ENCODE assay signal across 9 cellular contexts in the genomic region with DNA sequence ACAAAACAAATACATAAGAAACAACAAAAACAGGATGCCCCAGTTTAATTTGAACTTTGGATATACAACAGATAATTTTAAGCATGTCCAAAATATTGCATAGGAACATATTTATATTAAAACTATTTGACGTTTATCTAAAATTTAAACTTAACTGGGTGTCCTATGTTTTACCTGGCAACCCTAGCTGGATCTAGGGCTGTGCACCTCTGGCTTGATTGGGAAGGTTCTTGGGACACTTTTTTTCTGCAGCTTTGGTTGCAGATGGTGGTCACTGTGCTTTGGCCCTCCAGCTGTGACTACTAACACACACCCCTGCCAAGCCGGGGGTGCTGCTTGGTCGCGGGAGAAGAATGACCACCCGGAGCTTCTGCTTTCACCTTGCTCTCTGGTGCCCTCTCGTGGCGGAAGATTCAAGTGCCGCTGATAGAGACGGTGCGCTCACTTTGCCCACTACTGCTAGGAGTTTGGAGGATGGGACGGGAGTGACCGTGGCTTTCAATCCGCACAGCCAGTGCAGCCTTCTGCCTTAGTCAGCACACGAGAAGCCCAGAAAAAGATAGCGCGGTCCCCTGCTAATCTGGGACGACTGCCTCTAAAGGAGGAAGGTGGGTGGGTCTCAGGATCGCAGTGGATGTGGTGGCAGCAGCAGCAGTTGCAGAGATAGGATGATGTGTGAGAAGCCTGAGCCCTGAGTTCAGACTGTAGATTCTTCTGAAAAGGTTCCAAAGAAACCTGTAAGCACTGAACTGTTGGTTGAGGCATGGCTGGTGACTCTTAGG. TPM values are rescaled to one million over a fixed set of nuclear protein-coding genes. Genes with fewer than 3 reads are reported as not detected.
DNase-seq lines count a peak whose midpoint lies in the region; ATAC-seq and TF ChIP-seq lines count a peak whose summit lies in the region.
"Had no signal": no experiment of that assay in that cellular context is flagged by ENCODE, and none has a peak within 500 bp of the region (broad histone marks: within the 10 kb centered on the region; RNA-seq: fewer than 3 reads in every experiment).

No MANE protein-coding gene starts in this region.

- POLR2A ChIA-PET in CD8-positive, alpha-beta memory T cell (lab: Charles Lee): no interaction called here

- peaks cover 7% of the 10 kb centered on the region for H3K4me1 ChIP-seq in CD8-positive, alpha-beta memory T cell (ENCODE audit: insufficient read depth, low read length)
- H3K4me1 ChIP-seq in mucosa of descending colon (ENCODE audit: low read depth): peaks cover 5% of the 10 kb centered on the region

- TF ChIP-seq CTCF in epithelial cell of proximal tubule (conservative IDR thresholded peaks at IDR 0.05; ENCODE audit: low read depth, low read length) (peak; percentile 93), mucosa of descending colon (IDR thresholded peaks at IDR 0.05) (peak; percentile 85)

- H3K27me3 Mint-ChIP-seq in CD8-positive, alpha-beta memory T cell: peaks cover 6 to 24% of the 10 kb centered on the region in 2 donors

- H3K36me3 Mint-ChIP-seq in CD8-positive, alpha-beta memory T cell: no peaks in the 10 kb centered on the region

- DNase-seq in CD8-positive, alpha-beta memory T cell: peak; percentile 25 to 72 (median 57)
- DNase-seq in NOMO-1 treated with DMSO at 0.1 percent for 48 hours (lab: John Stamatoyannopoulos, UW; ENCODE audit: unreplicated experiment): peak; percentile 48
- DNase-seq in activated T-cell treated with anti-CD3 and anti-CD28 coated beads for 1 hour (ENCODE audit: low read depth): peak; percentile 81
- DNase-seq in epithelial cell of proximal tubule (ENCODE audit: low read depth): no peak
- DNase-seq in mucosa of descending colon: peak; percentile 71 to 97 (median 87)
- DNase-seq in stimulated activated CD8-positive, alpha-beta memory T cell treated with anti-CD3 and anti-CD28 coated beads, Interleukin-4, amount 100 ng/mL, for 24 hours (ENCODE audit: low read depth): peak; percentile 58

- intact Hi-C loops in mucosa of descending colon (cut with DNase I, micrococcal nuclease): loop anchor here in 1 of 2 donors (2.0 kb wide), 1 partner anchor 58 kb away; no protein-coding TSS in a partner anchor

- H3K27ac Mint-ChIP-seq in CD8-positive, alpha-beta memory T cell: peak overlapping the region in 2 of 8 donors; percentile 6 to 61
- H3K27ac Mint-ChIP-seq: T-helper 1 cell treated with Interleukin-12 subunit alpha and Interleukin-12 subunit beta and Interleukin-4 antibody, amounts not matched to agents 30 μg/mL and 1 μg/mL, for 36 hours had no signal

- H3K9me3 ChIP-seq in CD8-positive, alpha-beta memory T cell (ENCODE audit: low read length): no peaks in the 10 kb centered on the region
- no peaks in the 10 kb centered on the region for H3K9me3 ChIP-seq in mucosa of descending colon

- peaks cover 5 to 6% (median 5%) of the 10 kb centered on the region in 3 donors for H3K4me1 Mint-ChIP-seq in CD8-positive, alpha-beta memory T cell

- H3K27me3 ChIP-seq in CD8-positive, alpha-beta memory T cell (ENCODE audit: insufficient read depth, low read length, poor library complexity, severe bottlenecking): peaks cover 5% of the 10 kb centered on the region

- H3K4me3 ChIP-seq in CD8-positive, alpha-beta memory T cell (ENCODE audit: low read length): no peak overlapping the region
- H3K4me3 ChIP-seq in epithelial cell of proximal tubule (ENCODE audit: low read depth, low read length): peak overlapping the region; percentile 28
- no peak overlapping the region for H3K4me3 ChIP-seq in mucosa of descending colon

- H3K36me3 ChIP-seq in CD8-positive, alpha-beta memory T cell (ENCODE audit: insufficient read depth, low read length): no peaks in the 10 kb centered on the region
- no peaks in the 10 kb centered on the region for H3K36me3 ChIP-seq in mucosa of descending colon (ENCODE audit: low read depth)

- CTCF ChIA-PET in CD8-positive, alpha-beta memory T cell (lab: Charles Lee): interaction anchor here (0.8 to 1.8 kb wide), 9 partner anchors 11 to 340 kb away, joined by 3 to 6 read pairs (median 5); no protein-coding TSS in a partner anchor

- H3K9me3 Mint-ChIP-seq in CD8-positive, alpha-beta memory T cell: no peaks in the 10 kb centered on the region
- H3K9me3 Mint-ChIP-seq: T-helper 1 cell treated with Interleukin-12 subunit alpha and Interleukin-12 subunit beta and Interleukin-4 antibody, amounts not matched to agents 30 μg/mL and 1 μg/mL, for 36 hours had no signal

- H3K27ac ChIP-seq in CD8-positive, alpha-beta memory T cell (ENCODE audit: low read depth, low read length): no peak overlapping the region

- H3K4me3 Mint-ChIP-seq in CD8-positive, alpha-beta memory T cell: peak overlapping the region in 2 of 7 donors; percentile 35 to 59
- H3K4me3 Mint-ChIP-seq: T-helper 1 cell treated with Interleukin-12 subunit alpha and Interleukin-12 subunit beta and Interleukin-4 antibody, amounts not matched to agents 30 μg/mL and 1 μg/mL, for 36 hours had no signal

- peak; percentile 62 for ATAC-seq in HG03175 (IDR thresholded peaks at IDR 0.05; ENCODE audit: unreplicated experiment)
- ATAC-seq in mucosa of descending colon: peak; percentile 87
- ATAC-seq in GM19035 (IDR thresholded peaks at IDR 0.05; ENCODE audit: unreplicated experiment): no peak

RNA-seq across cellular contexts. Expression of a gene that starts 6.7 kb away (rescaled TPM):
- total RNA-seq in CD8-positive, alpha-beta memory T cell: not detected
- not detected for polyA plus RNA-seq in CD8-positive, alpha-beta memory T cell
- total RNA-seq in epithelial cell of proximal tubule (not detected in 2 replicates), mucosa of descending colon (not detected)
